ENCODE assay signal across 14 cellular contexts in genomic region chr19:55275851-55276719, GRCh38. TPM values are rescaled to one million over a fixed set of nuclear protein-coding genes. Genes with fewer than 3 reads are reported as not detected.
DNase-seq lines count a peak whose midpoint lies in the region; ATAC-seq, FAIRE-seq and TF ChIP-seq lines count a peak whose summit lies in the region.
"Had no signal": no experiment of that assay in that cellular context is flagged by ENCODE, and none has a peak within 500 bp of the region (broad histone marks: within the 10 kb centered on the region; RNA-seq: fewer than 3 reads in every experiment).

No MANE protein-coding gene starts in this region.

- peak; percentile 56 for ATAC-seq in GM19452 (IDR thresholded peaks at IDR 0.05; ENCODE audit: unreplicated experiment)
- ATAC-seq in HG03432 (IDR thresholded peaks at IDR 0.05; ENCODE audit: unreplicated experiment) = peak; percentile 49
- no peak for ATAC-seq in K562
- ATAC-seq: HCT116 had no signal

- TF ChIP-seq CTCF in GM12865 (IDR thresholded peaks at IDR 0.05; ENCODE audit: insufficient read depth, low read depth, low read length, missing control alignments) (no peak), K562 (IDR thresholded peaks at IDR 0.05 in 2 of 3, conservative IDR thresholded peaks at IDR 0.05 in 1 of 3; ENCODE audit: insufficient read depth in 2 of 3, low read depth in 1 of 3, low read length in 3 of 3) (no peak), SK-N-SH (IDR thresholded peaks at IDR 0.05) (no peak)

- H2AFZ ChIP-seq in K562 (ENCODE audit: low read depth, low read length) = no peak overlapping the region
- no peak overlapping the region for H2AFZ ChIP-seq in SK-N-SH (ENCODE audit: low read depth)

- no peak overlapping the region for H3K4me2 ChIP-seq in K562 (ENCODE audit: insufficient read depth, low read length)
- H3K4me2 ChIP-seq in SK-N-SH = no peak overlapping the region

- no peak for TF ChIP-seq RAD21 in K562 (CRISPR knock-in tag; conservative IDR thresholded peaks at IDR 0.05 in 1 of 2, IDR thresholded peaks at IDR 0.05 in 1 of 2)
- TF ChIP-seq RAD21 in SK-N-SH (IDR thresholded peaks at IDR 0.05; ENCODE audit: low read length) = no peak

- BruUV-seq in K562 (replicated peaks; lab: Mats Ljungman, UMichigan) = no TSS peak

- H3K9me1 ChIP-seq in K562 (ENCODE audit: control insufficient read depth, insufficient read depth, low read length) = no peaks in the 10 kb centered on the region

- H3K27ac ChIP-seq in K562 (ENCODE audit: extremely low read depth, low read depth, low read length) (no peak overlapping the region), SK-N-SH (ENCODE audit: low read depth in 2 of 2, low read length in 1 of 2) (no peak overlapping the region)
- H3K27ac ChIP-seq: SJSA1 had no signal

- H3K9me2 ChIP-seq in SK-N-SH = no peaks in the 10 kb centered on the region

- H3K4me1 ChIP-seq in K562 (replicated peaks in 1 of 2; ENCODE audit: control insufficient read depth in 2 of 2, insufficient read depth in 2 of 2, low read length in 2 of 2) (peaks cover 12 to 19% of the 10 kb centered on the region in 2 experiments), SK-N-SH (ENCODE audit: control insufficient read depth in 1 of 2, insufficient read depth in 2 of 2, low read depth in 1 of 2, low read length in 1 of 2) (peaks cover 0 to 4% of the 10 kb centered on the region in 2 experiments; a peak in 1 of 4 replicates)

- no peak for FAIRE-seq in K562 (lab: Jason Lieb, UNC)
- FAIRE-seq: endometrium had no signal

- DNase-seq in GM12865 (ENCODE audit: low read depth) = peak; percentile 83
- no peak for DNase-seq in K562 (ENCODE audit: extremely low read depth in 1 of 4, low spot score in 3 of 4)
- no peak for DNase-seq in activated gamma-delta T cell treated with Interleukin-2 at 50 U/mL for 16 hours
- DNase-seq in SK-N-SH = no peak
- DNase-seq in AML-193 (lab: John Stamatoyannopoulos, UW) = no peak
- DNase-seq in cerebellar cortex (ENCODE audit: low spot score) = no peak
- DNase-seq: activated gamma-delta T cell, DMS79 treated with DMSO at 0.1 percent for 48 hours, retina had no signal

- no peaks in the 10 kb centered on the region for H4K20me1 ChIP-seq in K562 (replicated peaks; ENCODE audit: control insufficient read depth, insufficient read depth, low read length)
- H4K20me1 ChIP-seq in SK-N-SH (ENCODE audit: insufficient read depth) = no peaks in the 10 kb centered on the region

- H3K9ac ChIP-seq in K562 (ENCODE audit: insufficient read depth in 1 of 2, low read depth in 2 of 2, low read length in 2 of 2) (no peak overlapping the region), SK-N-SH (no peak overlapping the region)

- H3K27me3 ChIP-seq in K562 (ENCODE audit: control insufficient read depth in 2 of 2, insufficient read depth in 2 of 2, low read length in 2 of 2) (no peaks in the 10 kb centered on the region), SK-N-SH (ENCODE audit: insufficient read depth) (no peaks in the 10 kb centered on the region)
- H3K27me3 ChIP-seq: SJSA1 had no signal

- 79% methylated on average over 17 of the region's 17 CpGs for WGBS in K562 (ENCODE audit: insufficient coverage, low coverage, missing lambda C conversion rate)
- WGBS in SK-N-SH (ENCODE audit: low lambda C conversion rate) = 89% methylated on average over 17 of the region's 17 CpGs

- TF ChIP-seq EP300 in K562 (IDR thresholded peaks at IDR 0.05; ENCODE audit: low read length) (no peak), SK-N-SH (IDR thresholded peaks at IDR 0.05; ENCODE audit: borderline replicate concordance in 1 of 2, low read depth in 1 of 2, low read length in 1 of 2) (no peak)

- CTCF ChIA-PET in K562 (lab: Yijun Ruan, JAX; ENCODE audit: low intra/inter-chr PET ratio) = no interaction called here
- CTCF ChIA-PET in SK-N-SH (lab: Yijun Ruan, JAX) = interaction anchor here (1.8 kb wide), 1 partner anchor 25 kb away, joined by 7 read pairs; no protein-coding TSS in a partner anchor

- H3K9me3 ChIP-seq in K562 (replicated peaks; ENCODE audit: control insufficient read depth, insufficient read depth, low read depth, low read length) (no peaks in the 10 kb centered on the region), SK-N-SH (no peaks in the 10 kb centered on the region)
- H3K9me3 ChIP-seq: SJSA1 had no signal

- in situ Hi-C loops in K562 (cut with MboI) = no loop called here

- H3K36me3 ChIP-seq in K562 (ENCODE audit: control insufficient read depth, insufficient read depth, low read length) = peaks cover 40% of the 10 kb centered on the region; the same call in 2 of the 3 replicates
- peaks cover 0 to 24% of the 10 kb centered on the region in 2 experiments for H3K36me3 ChIP-seq in SK-N-SH (replicated peaks in 1 of 2; ENCODE audit: control insufficient read depth in 1 of 2, insufficient read depth in 2 of 2, low read length in 1 of 2)

- H3K79me2 ChIP-seq in K562 (ENCODE audit: control insufficient read depth, insufficient read depth, low read length) (peaks cover 12% of the 10 kb centered on the region), SK-N-SH (ENCODE audit: insufficient read depth) (peaks cover 6% of the 10 kb centered on the region; the same call in 1 of the 2 replicates)

- peak overlapping the region; percentile 31 for H3K4me3 ChIP-seq in GM12865 (ENCODE audit: low read depth, low read length)
- H3K4me3 ChIP-seq in K562 = no peak overlapping the region
- H3K4me3 ChIP-seq in SK-N-SH (ENCODE audit: low read depth in 2 of 2, low read length in 1 of 2) = no peak overlapping the region
- H3K4me3 ChIP-seq: SJSA1 had no signal

- H3F3A ChIP-seq in SK-N-SH (replicated peaks; ENCODE audit: insufficient read depth) = peaks cover 10% of the 10 kb centered on the region

- POLR2A ChIA-PET in K562 (lab: Yijun Ruan, JAX) (interaction anchor here (1.1 kb wide), 1 partner anchor 132 kb away, joined by 3 read pairs; the partner anchor contains the start of gene UBE2S), SK-N-SH (lab: Yijun Ruan, JAX) (interaction anchor here (0.7 kb wide), 1 partner anchor 55 kb away, joined by 5 read pairs; no protein-coding TSS in a partner anchor)

- TF ChIP-seq POLR2A in K562 (conservative IDR thresholded peaks at IDR 0.05) = no peak

- intact Hi-C loops in K562 (cut with micrococcal nuclease) = no loop called here

RNA-seq across cellular contexts. Expression of gene HSPBP1, which starts 3.8 kb away (rescaled TPM):
- 1.8 and 7.4 TPM in 2 replicates for total RNA-seq in K562 (2011; cell fraction: chromatin; rRNA removed; ENCODE audit: low replicate concordance)
- 14.1 and 16.0 TPM in 2 replicates for total RNA-seq in K562 (2011; cell fraction: nucleolus; rRNA removed)
- total RNA-seq in K562 (2011; cell fraction: nucleoplasm; rRNA removed) = 5.8 and 8.5 TPM in 2 replicates
- total RNA-seq in K562 (2014; rRNA removed) (54.6 and 63.3 TPM in 2 replicates), K562 (2014; rRNA removed; fragmentation: Illumina TruSeq; extraction: Trizol) (12.3 and 13.9 TPM in 2 replicates), K562 (2015; rRNA removed; fragmentation: Illumina TruSeq; extraction: Trizol) (38.7 and 41.3 TPM in 2 replicates), K562 (2021) (81.3 and 85.8 TPM in 2 replicates)
- polyA plus RNA-seq in K562 (2011; rRNA removed) (20.6 and 30.4 TPM in 2 replicates), K562 (2014; fragmentation: Illumina TruSeq; extraction: Trizol) (21.8 and 37.7 TPM in 2 replicates), K562 (2014; fragmentation: Nextera tagmentation; extraction: Ambion mirVana) (1 to 10 TPM in 1 of 2 experiments, under 1 TPM in 1; 0.83 to 1.5 TPM), K562 (2014; rRNA removed) (59.0 and 62.3 TPM in 2 replicates), SK-N-SH (2012; rRNA removed) (51.7 and 55.4 TPM in 2 replicates)
- polyA plus RNA-seq in K562 (2011; cell fraction: cytosol; rRNA removed) = 38.3 and 103 TPM in 2 replicates
- polyA plus RNA-seq in K562 (2011; cell fraction: nucleus; rRNA removed) = 17.4 and 24.9 TPM in 2 replicates
- 67.2 and 80.0 TPM in 2 replicates for polyA plus RNA-seq in K562 (2012)
- 5.2 and 9.1 TPM in 2 replicates for polyA minus RNA-seq in K562 (2011; rRNA and poly(A)+ RNA removed)
- 23.1 and 31.8 TPM in 2 replicates for polyA minus RNA-seq in K562 (2011; cell fraction: cytosol; rRNA and poly(A)+ RNA removed)
- polyA minus RNA-seq in K562 (2011; cell fraction: nucleus; rRNA and poly(A)+ RNA removed) = 6.2 and 6.8 TPM in 2 replicates
- polyA plus RNA-seq in SK-N-SH (2012; cell fraction: cytosol; rRNA removed) = 21.5 and 38.1 TPM in 2 replicates
- polyA plus RNA-seq in SK-N-SH (2012; cell fraction: nucleus; rRNA removed) = 42.7 and 50.6 TPM in 2 replicates

RNA-seq across cellular contexts. Expression of gene BRSK1, which starts 7.7 kb away (rescaled TPM):
- 28.5 and 48.4 TPM in 2 replicates for total RNA-seq in K562 (2011; cell fraction: chromatin; rRNA removed; ENCODE audit: low replicate concordance)
- total RNA-seq in K562 (2011; cell fraction: nucleolus; rRNA removed) = 21.7 and 25.3 TPM in 2 replicates
- total RNA-seq in K562 (2011; cell fraction: nucleoplasm; rRNA removed) = 13.4 and 18.0 TPM in 2 replicates
- total RNA-seq in K562 (2014; rRNA removed) (3.8 and 5.0 TPM in 2 replicates), K562 (2014; rRNA removed; fragmentation: Illumina TruSeq; extraction: Trizol) (1.6 and 1.7 TPM in 2 replicates), K562 (2015; rRNA removed; fragmentation: Illumina TruSeq; extraction: Trizol) (1.3 and 1.7 TPM in 2 replicates), K562 (2021) (5.6 and 8.1 TPM in 2 replicates)
- polyA plus RNA-seq in K562 (2011; rRNA removed) (3.5 and 3.6 TPM in 2 replicates), K562 (2014; fragmentation: Illumina TruSeq; extraction: Trizol) (4.3 and 4.5 TPM in 2 replicates), K562 (2014; fragmentation: Nextera tagmentation; extraction: Ambion mirVana) (not detected), K562 (2014; rRNA removed) (9.3 and 9.8 TPM in 2 replicates), SK-N-SH (2012; rRNA removed) (32.2 and 49.7 TPM in 2 replicates)
- polyA plus RNA-seq in K562 (2011; cell fraction: cytosol; rRNA removed) = 4.7 and 5.3 TPM in 2 replicates
- polyA plus RNA-seq in K562 (2011; cell fraction: nucleus; rRNA removed) = 46.8 and 66.1 TPM in 2 replicates
- 4.6 and 18.4 TPM in 2 replicates for polyA plus RNA-seq in K562 (2012)
- polyA minus RNA-seq in K562 (2011; rRNA and poly(A)+ RNA removed) = 1.7 and 2.2 TPM in 2 replicates
- polyA minus RNA-seq in K562 (2011; cell fraction: cytosol; rRNA and poly(A)+ RNA removed) = 1.1 and 2.1 TPM in 2 replicates
- 7.0 and 11.6 TPM in 2 replicates for polyA minus RNA-seq in K562 (2011; cell fraction: nucleus; rRNA and poly(A)+ RNA removed)
- polyA plus RNA-seq in SK-N-SH (2012; cell fraction: cytosol; rRNA removed) = 23.5 and 24.1 TPM in 2 replicates
- 150 and 318 TPM in 2 replicates for polyA plus RNA-seq in SK-N-SH (2012; cell fraction: nucleus; rRNA removed)

RNA-seq across cellular contexts. Expression of gene PPP6R1, which starts 17.3 kb away (rescaled TPM):
- total RNA-seq in K562 (2011; cell fraction: chromatin; rRNA removed; ENCODE audit: low replicate concordance) = 138 and 331 TPM in 2 replicates
- 170 and 181 TPM in 2 replicates for total RNA-seq in K562 (2011; cell fraction: nucleolus; rRNA removed)
- total RNA-seq in K562 (2011; cell fraction: nucleoplasm; rRNA removed) = 119 and 126 TPM in 2 replicates
- total RNA-seq in K562 (2014; rRNA removed) = 58.3 and 78.9 TPM in 2 replicates
- 25.5 and 28.1 TPM in 2 replicates for total RNA-seq in K562 (2014; rRNA removed; fragmentation: Illumina TruSeq; extraction: Trizol)
- total RNA-seq in K562 (2015; rRNA removed; fragmentation: Illumina TruSeq; extraction: Trizol) = 37.2 and 39.6 TPM in 2 replicates
- total RNA-seq in K562 (2021) = 115 and 135 TPM in 2 replicates
- 37.0 and 59.5 TPM in 2 replicates for polyA plus RNA-seq in K562 (2011; rRNA removed)
- 51.6 and 73.6 TPM in 2 replicates for polyA plus RNA-seq in K562 (2011; cell fraction: cytosol; rRNA removed)
- polyA plus RNA-seq in K562 (2011; cell fraction: nucleus; rRNA removed) = 101 and 109 TPM in 2 replicates
- 69.7 and 88.1 TPM in 2 replicates for polyA plus RNA-seq in K562 (2012)
- polyA plus RNA-seq in K562 (2014; fragmentation: Illumina TruSeq; extraction: Trizol) = 42.6 and 75.6 TPM in 2 replicates
- polyA plus RNA-seq in K562 (2014; fragmentation: Nextera tagmentation; extraction: Ambion mirVana) = under 1 TPM; 0.48 to 0.89 TPM
- polyA plus RNA-seq in K562 (2014; rRNA removed) = 72.9 and 82.6 TPM in 2 replicates
- 47.1 and 60.9 TPM in 2 replicates for polyA minus RNA-seq in K562 (2011; rRNA and poly(A)+ RNA removed)
- 68.7 and 77.1 TPM in 2 replicates for polyA minus RNA-seq in K562 (2011; cell fraction: cytosol; rRNA and poly(A)+ RNA removed)
- polyA minus RNA-seq in K562 (2011; cell fraction: nucleus; rRNA and poly(A)+ RNA removed) = 31.9 and 52.0 TPM in 2 replicates
- polyA plus RNA-seq in SK-N-SH (2012; rRNA removed) = 44.9 and 47.8 TPM in 2 replicates
- polyA plus RNA-seq in SK-N-SH (2012; cell fraction: cytosol; rRNA removed) = 23.6 and 36.5 TPM in 2 replicates
- polyA plus RNA-seq in SK-N-SH (2012; cell fraction: nucleus; rRNA removed) = 89.2 and 89.5 TPM in 2 replicates

RNA-seq across cellular contexts. Expression of gene TMEM86B, which starts 47.5 kb away (rescaled TPM):
- total RNA-seq in K562 (2011; cell fraction: chromatin; rRNA removed; ENCODE audit: low replicate concordance) = 8.0 and 35.1 TPM in 2 replicates
- 26.1 and 32.9 TPM in 2 replicates for total RNA-seq in K562 (2011; cell fraction: nucleolus; rRNA removed)
- 13.7 and 16.3 TPM in 2 replicates for total RNA-seq in K562 (2011; cell fraction: nucleoplasm; rRNA removed)
- total RNA-seq in K562 (2014; rRNA removed) (3.9 and 4.6 TPM in 2 replicates), K562 (2014; rRNA removed; fragmentation: Illumina TruSeq; extraction: Trizol) (0.19 and 0.55 TPM in 2 replicates), K562 (2015; rRNA removed; fragmentation: Illumina TruSeq; extraction: Trizol) (2.1 TPM in 2 replicates), K562 (2021) (5.7 and 6.3 TPM in 2 replicates)
- polyA plus RNA-seq in K562 (2011; rRNA removed) (1.3 and 3.2 TPM in 2 replicates), K562 (2014; fragmentation: Illumina TruSeq; extraction: Trizol) (2.2 and 5.1 TPM in 2 replicates), K562 (2014; fragmentation: Nextera tagmentation; extraction: Ambion mirVana) (under 1 TPM; 0.28 to 0.41 TPM), K562 (2014; rRNA removed) (6.2 and 7.9 TPM in 2 replicates), SK-N-SH (2012; rRNA removed) (2.0 and 3.0 TPM in 2 replicates)
- 2.8 and 7.3 TPM in 2 replicates for polyA plus RNA-seq in K562 (2011; cell fraction: cytosol; rRNA removed)
- polyA plus RNA-seq in K562 (2011; cell fraction: nucleus; rRNA removed) = 23.8 and 45.7 TPM in 2 replicates
- polyA plus RNA-seq in K562 (2012) = 5.1 and 12.3 TPM in 2 replicates
- 0.81 and 1.5 TPM in 2 replicates for polyA minus RNA-seq in K562 (2011; rRNA and poly(A)+ RNA removed)
- polyA minus RNA-seq in K562 (2011; cell fraction: cytosol; rRNA and poly(A)+ RNA removed) = 1.2 TPM in 1 of 2 replicates, not detected in the other
- 4.4 and 5.9 TPM in 2 replicates for polyA minus RNA-seq in K562 (2011; cell fraction: nucleus; rRNA and poly(A)+ RNA removed)
- 0.64 and 1.2 TPM in 2 replicates for polyA plus RNA-seq in SK-N-SH (2012; cell fraction: cytosol; rRNA removed)
- polyA plus RNA-seq in SK-N-SH (2012; cell fraction: nucleus; rRNA removed) = 17.1 and 28.6 TPM in 2 replicates

RNA-seq across cellular contexts. Expression of gene TMEM150B, which starts 49.1 kb away (rescaled TPM):
- total RNA-seq in K562 (2011; cell fraction: chromatin; rRNA removed; ENCODE audit: low replicate concordance) = 1.7 and 5.3 TPM in 2 replicates
- total RNA-seq in K562 (2011; cell fraction: nucleolus; rRNA removed) = 4.7 and 5.2 TPM in 2 replicates
- 2.2 and 3.8 TPM in 2 replicates for total RNA-seq in K562 (2011; cell fraction: nucleoplasm; rRNA removed)
- total RNA-seq in K562 (2014; rRNA removed) (0.91 and 1.0 TPM in 2 replicates), K562 (2014; rRNA removed; fragmentation: Illumina TruSeq; extraction: Trizol) (0.47 TPM in 1 of 2 replicates, not detected in the other), K562 (2015; rRNA removed; fragmentation: Illumina TruSeq; extraction: Trizol) (0.57 and 1.3 TPM in 2 replicates), K562 (2021) (1.2 and 1.4 TPM in 2 replicates)
- polyA plus RNA-seq in K562 (2011; rRNA removed) (0.55 and 0.67 TPM in 2 replicates), K562 (2014; fragmentation: Illumina TruSeq; extraction: Trizol) (0.56 and 0.82 TPM in 2 replicates), K562 (2014; fragmentation: Nextera tagmentation; extraction: Ambion mirVana) (not detected), K562 (2014; rRNA removed) (0.47 and 0.74 TPM in 2 replicates), SK-N-SH (2012; rRNA removed) (not detected in 2 replicates)
- polyA plus RNA-seq in K562 (2011; cell fraction: cytosol; rRNA removed) = 1.2 and 2.9 TPM in 2 replicates
- 1.1 and 3.2 TPM in 2 replicates for polyA plus RNA-seq in K562 (2011; cell fraction: nucleus; rRNA removed)
- polyA plus RNA-seq in K562 (2012) = 1.2 and 3.1 TPM in 2 replicates
- not detected in 2 replicates for polyA minus RNA-seq in K562 (2011; rRNA and poly(A)+ RNA removed)
- polyA minus RNA-seq in K562 (2011; cell fraction: cytosol; rRNA and poly(A)+ RNA removed) = 2.3 TPM in 1 of 2 replicates, not detected in the other
- polyA minus RNA-seq in K562 (2011; cell fraction: nucleus; rRNA and poly(A)+ RNA removed) = 1.00 and 1.2 TPM in 2 replicates
- polyA plus RNA-seq in SK-N-SH (2012; cell fraction: cytosol; rRNA removed) = not detected in 2 replicates
- polyA plus RNA-seq in SK-N-SH (2012; cell fraction: nucleus; rRNA removed) = not detected in 2 replicates
- total RNA-seq: SJSA1 had no signal
